ENCODE assay signal across 24 cellular contexts in the genomic region with DNA sequence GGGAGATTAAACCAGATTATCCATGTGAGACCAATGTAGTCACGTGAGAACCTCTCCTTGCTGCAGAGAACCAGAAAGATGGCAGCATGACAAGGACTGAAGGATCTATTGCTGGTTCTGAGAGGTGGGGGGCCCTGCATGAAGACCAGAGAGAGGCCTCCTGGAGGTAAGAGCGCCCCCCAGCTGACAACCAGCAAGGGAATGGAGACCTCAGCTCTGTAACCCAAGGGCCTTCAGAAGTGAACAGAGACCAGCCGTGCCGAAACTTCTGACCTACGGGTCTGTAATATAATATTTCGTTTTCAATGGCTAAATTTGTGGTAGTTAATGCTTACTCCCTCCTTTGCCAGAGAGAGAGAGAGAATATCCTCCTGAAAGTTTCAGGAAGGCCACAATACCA.
"Had no signal": no experiment of that assay in that cellular context is flagged by ENCODE, and none has a peak within 500 bp of the region (broad histone marks: within the 10 kb centered on the region; RNA-seq: fewer than 3 reads in every experiment).

No MANE protein-coding gene starts in this region.

- H3K4me3 ChIP-seq: ascending aorta, body of pancreas had no signal

- DNase-seq: activated CD4-positive, alpha-beta T cell treated with anti-CD3 and anti-CD28 coated beads, Interleukin-2, amount 10 ng/mL, durations not matched to agents 24 days and 14 days; activated CD4-positive, alpha-beta T cell treated with anti-CD3 and anti-CD28 coated beads, Interleukin-2, amount 50 U/mL, for 48 hours; activated CD4-positive, CD25-positive, alpha-beta regulatory T cell treated with anti-CD3 and anti-CD28 coated beads, Interleukin-2, amount 50 U/mL, for 72 hours; activated CD8-positive, alpha-beta memory T cell treated with anti-CD3 and anti-CD28 coated beads, Interleukin-2, amount 10 ng/mL, durations not matched to agents 7 days and 5 days; activated effector memory CD4-positive, alpha-beta T cell treated with anti-CD3 and anti-CD28 coated beads, Interleukin-2, amount 50 U/mL, for 16 hours; activated naive CD4-positive, alpha-beta T cell treated with Interleukin-2 at 50 U/mL for 16 hours; activated naive CD8-positive, alpha-beta T cell treated with anti-CD3 and anti-CD28 coated beads, Interleukin-2, amount 50 U/mL, for 24 hours; activated T-cell treated with anti-CD3 and anti-CD28 coated beads, Interleukin-2, amount 50 U/mL, for 24 hours; amniotic stem cell; body of pancreas; KG1; NCI-H1105; NCI-H1436; NCI-H1694 treated with DMSO at 0.1 percent for 48 hours; NCI-H2029 treated with DMSO at 0.1 percent for 48 hours; NCI-H345; NCI-H510A; NCI-H526 treated with DMSO at 0.1 percent for 48 hours; SK-N-SH; T-helper 1 cell had no signal

- ATAC-seq: activated CD8-positive, alpha-beta memory T cell treated with anti-CD3 and anti-CD28 coated beads, Interleukin-2, amount 10 ng/mL, durations not matched to agents 7 days and 5 days; activated naive CD4-positive, alpha-beta T cell treated with anti-CD3 and anti-CD28 coated beads, Interleukin-2, amount 50 U/mL, for 72 hours; activated naive CD8-positive, alpha-beta T cell treated with anti-CD3 and anti-CD28 coated beads, Interleukin-2, amount 50 U/mL, for 24 hours; body of pancreas; WTC11 had no signal

- H3K9me3 ChIP-seq: ascending aorta, body of pancreas, SK-N-SH had no signal

- H3K27ac ChIP-seq: ascending aorta, body of pancreas had no signal

- H3K9ac ChIP-seq: SK-N-SH had no signal

- H3K36me3 ChIP-seq: ascending aorta had no signal

- H3K27me3 ChIP-seq: ascending aorta, body of pancreas had no signal

- H3K4me2 ChIP-seq: SK-N-SH had no signal

- FAIRE-seq: bronchial epithelial cell had no signal

- H3K4me1 ChIP-seq: body of pancreas had no signal
